Comparison of ENCODE assay signal across 8 cellular contexts in the genomic region with DNA sequence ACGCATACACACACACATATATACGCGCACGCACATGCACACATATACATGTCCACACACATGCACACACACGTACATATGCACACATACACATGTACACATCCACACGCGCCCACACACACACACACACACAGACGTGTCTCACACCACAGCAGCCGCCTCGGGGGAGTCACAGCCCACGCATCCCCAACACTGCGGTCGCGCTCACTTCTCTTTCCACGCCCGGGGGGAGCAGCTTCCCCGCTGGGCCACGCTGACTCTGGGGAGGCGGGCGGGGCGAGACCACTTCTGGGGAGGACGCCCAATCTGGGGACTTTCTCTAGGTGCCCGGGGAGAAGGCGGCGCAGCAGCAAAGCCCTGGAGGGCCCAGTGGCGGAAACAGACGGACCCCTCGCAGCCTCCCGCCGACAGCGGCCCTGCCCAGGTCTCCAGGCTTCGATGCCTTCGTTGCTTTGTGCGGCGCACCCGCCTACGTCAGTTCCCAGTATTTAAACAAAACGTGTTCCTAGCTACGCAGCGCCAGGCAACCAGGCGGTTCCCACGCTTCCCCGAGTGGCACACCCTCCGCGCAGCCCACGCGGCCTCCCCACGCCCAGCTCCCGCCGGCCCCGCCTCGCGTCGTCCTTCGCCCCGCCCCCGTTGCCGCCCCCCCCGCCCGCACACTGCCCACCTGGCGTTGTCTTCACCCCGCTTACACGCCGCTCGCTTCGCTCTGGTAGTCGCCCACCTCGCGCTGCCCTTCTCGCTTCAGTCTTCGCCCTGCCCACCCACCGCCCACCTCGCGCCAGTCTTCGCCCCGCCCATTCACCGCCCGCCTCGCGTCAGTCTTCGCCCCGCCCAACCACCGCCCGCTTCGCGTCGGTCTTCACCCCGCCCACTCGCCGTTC. TPM values are rescaled to one million over a fixed set of nuclear protein-coding genes. Genes with fewer than 3 reads are reported as not detected.
A peak's percentile ranks its signal among the peaks of the same experiment; 100 is the strongest.
DNase-seq lines count a peak whose midpoint lies in the region; ATAC-seq, FAIRE-seq and TF ChIP-seq lines count a peak whose summit lies in the region.

No MANE protein-coding gene starts in this region.

- H3K4me1 ChIP-seq in adrenal gland (replicated peaks in 1 of 2): peaks cover 11 to 25% of the 10 kb centered on the region in 2 donors
- H3K4me1 ChIP-seq in iPS-15b (ENCODE audit: control insufficient read depth, insufficient read depth, low read length): peaks cover 8% of the 10 kb centered on the region
- H3K4me1 ChIP-seq in small intestine (ENCODE audit: control insufficient read depth in 2 of 2, insufficient read depth in 1 of 2, low read depth in 1 of 2, low read length in 1 of 2): peaks cover 2 to 6% of the 10 kb centered on the region in 2 donors

- H3K9me3 ChIP-seq in adrenal gland (replicated peaks in 1 of 3) (no peaks in the 10 kb centered on the region), iPS-15b (ENCODE audit: control insufficient read depth, insufficient read depth, low read length) (no peaks in the 10 kb centered on the region), small intestine (ENCODE audit: control insufficient read depth, low read depth) (no peaks in the 10 kb centered on the region)

- no peak for TF ChIP-seq CTCF in adrenal gland (IDR thresholded peaks at IDR 0.05)

- DNase-seq in NCI-H2227 treated with DMSO at 0.1 percent for 48 hours (lab: John Stamatoyannopoulos, UW): peak; percentile 4
- no peak for DNase-seq in NCI-H2227 (lab: John Stamatoyannopoulos, UW; ENCODE audit: unreplicated experiment)
- DNase-seq in adrenal gland: no peak
- peak; percentile 86 for DNase-seq in small intestine
- no peak for DNase-seq in NCI-H187 (lab: John Stamatoyannopoulos, UW)

- H3K36me3 ChIP-seq in adrenal gland (replicated peaks in 1 of 2): peaks cover 0 to 3% of the 10 kb centered on the region in 2 donors
- H3K36me3 ChIP-seq in iPS-15b (ENCODE audit: control insufficient read depth, insufficient read depth, low read length): peaks cover 6% of the 10 kb centered on the region
- H3K36me3 ChIP-seq in small intestine (ENCODE audit: control insufficient read depth in 2 of 2, insufficient read depth in 2 of 2, low read length in 2 of 2): no peaks in the 10 kb centered on the region

- H3K27ac ChIP-seq in adrenal gland: peak overlapping the region in 4 of 5 donors; percentile 48 to 92 (median 78)
- H3K27ac ChIP-seq in small intestine (ENCODE audit: low read depth in 1 of 2, low read length in 1 of 2): peak overlapping the region; percentile 52 to 93

- TF ChIP-seq POLR2A in Raji (IDR thresholded peaks at IDR 0.05; ENCODE audit: insufficient read depth, low read depth, low read length) (peak; percentile 65; the same call in 1 of the 2 replicates), adrenal gland (IDR thresholded peaks at IDR 0.05) (peak; percentile 39 to 44)

- H3K4me3 ChIP-seq in adrenal gland (peak overlapping the region; percentile 44 to 78 (median 48)), iPS-15b (ENCODE audit: low read depth, low read length) (peak overlapping the region; percentile 82), small intestine (ENCODE audit: low read depth in 1 of 2, low read length in 2 of 2) (peak overlapping the region; percentile 33 to 52)

- intact Hi-C loops in adrenal gland (cut with DNase I): loop anchor here in 1 of 2 donors (5.0 to 10.0 kb wide), 2 partner anchors 46 to 349 kb away; partner anchors contain the start of gene TXNL4A

- peak; percentile 50 for ATAC-seq in HG03025 (IDR thresholded peaks at IDR 0.05; ENCODE audit: low FRiP score, unreplicated experiment)

- 4 to 26% (median 12%) methylated on average over 14 to 90 of the region's 90 CpGs for WGBS in adrenal gland, 4 donors
- WGBS in small intestine, 3 donors: 4 to 20% (median 10%) methylated on average over 38 to 90 of the region's 90 CpGs

- H3K27me3 ChIP-seq in adrenal gland: no peaks in the 10 kb centered on the region
- H3K27me3 ChIP-seq in iPS-15b (ENCODE audit: control insufficient read depth, insufficient read depth, low read length): no peaks in the 10 kb centered on the region
- H3K27me3 ChIP-seq in small intestine (ENCODE audit: control insufficient read depth in 2 of 2, insufficient read depth in 2 of 2, low read length in 2 of 2): no peaks in the 10 kb centered on the region

- no peak for FAIRE-seq in small intestine (lab: Jason Lieb, UNC)

- peak overlapping the region; percentile 47 for H3K9ac ChIP-seq in iPS-15b (ENCODE audit: low read depth, low read length)

RNA-seq across cellular contexts. Expression of gene RBFA, which starts 0.8 kb away (rescaled TPM):
- 10 to 100 TPM; 25.0 to 45.1 (median 32.7) TPM for total RNA-seq in adrenal gland
- polyA plus RNA-seq in adrenal gland: 10 to 100 TPM; 21.2 to 31.9 (median 26.0) TPM
- 10 to 100 TPM in 2 of 3 donors, 1 to 10 TPM in 1; 8.1 to 30.4 (median 22.5) TPM for polyA plus RNA-seq in small intestine

RNA-seq across cellular contexts. Expression of gene TXNL4A, which starts 45.1 kb away (rescaled TPM):
- 100 to 1,000 TPM in 3 of 8 donors, 10 to 100 TPM in 5; 26.5 to 148 (median 66.9) TPM for total RNA-seq in adrenal gland
- polyA plus RNA-seq in adrenal gland (100 to 1,000 TPM in 1 of 3 donors, 10 to 100 TPM in 2; 79.6 to 128 (median 98.6) TPM), small intestine (10 to 100 TPM; 73.8 to 74.5 (median 74.3) TPM)

Comparison
In these comparisons a context has a peak if more than half of its experiments do, and no peak if none do; other contexts are left out.
1. DNase-seq: peak in NCI-H2227 treated with DMSO at 0.1 percent for 48 hours (single experiment) and small intestine (single experiment); none in NCI-H2227 (single experiment), adrenal gland (0 of 7) and NCI-H187 (0 of 2).
2. Peak in every context shown above with its lines, with median percentiles within 50 percentile points of each other: H3K4me3 ChIP-seq.